ENCODE assay signal across 1 cellular context in genomic region chr10:132665946-132666732, GRCh38.
TF ChIP-seq lines count a peak whose summit lies in the region.

No MANE protein-coding gene starts in this region.

TF ChIP-seq in HepG2, 621 proteins besides CTCF, POLR2A, EP300 and RAD21 (continued from another document):
- TF ChIP-seq ZNF781 (CRISPR knock-in tag; IDR thresholded peaks at IDR 0.05; ENCODE audit: borderline replicate concordance, not compliant biosample characterization) (no peak), HMGA1 (CRISPR knock-in tag; conservative IDR thresholded peaks at IDR 0.05) (no peak), RFX5 (IDR thresholded peaks at IDR 0.05; ENCODE audit: low read depth, low read length) (no peak), ZNF597 (CRISPR knock-in tag; IDR thresholded peaks at IDR 0.05) (no peak)
